ENCODE assay signal across 1 cellular context in the genomic region with DNA sequence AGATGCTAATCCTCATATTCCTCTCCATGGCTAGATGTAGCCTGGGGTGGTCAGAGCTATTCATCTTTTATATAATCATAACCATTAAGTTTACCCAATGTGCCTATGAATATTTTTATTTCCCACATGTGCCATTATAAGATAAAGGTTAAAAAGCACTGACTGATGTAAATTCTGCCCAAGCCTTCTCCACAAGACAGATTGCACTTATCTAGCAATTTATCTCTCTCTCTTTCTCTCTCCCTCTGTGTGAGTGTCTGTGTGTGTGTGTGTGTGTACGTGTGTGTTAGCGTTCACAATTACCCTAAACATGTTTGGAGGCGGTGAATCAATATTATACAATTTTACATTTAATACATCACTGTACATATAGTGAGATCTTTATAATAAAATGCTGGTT.
TF ChIP-seq lines count a peak whose summit lies in the region.

No MANE protein-coding gene starts in this region.

TF ChIP-seq in SK-N-SH, 30 proteins besides CTCF, POLR2A, EP300 and RAD21 (continued from another document):
- TF ChIP-seq, protein P1, sequence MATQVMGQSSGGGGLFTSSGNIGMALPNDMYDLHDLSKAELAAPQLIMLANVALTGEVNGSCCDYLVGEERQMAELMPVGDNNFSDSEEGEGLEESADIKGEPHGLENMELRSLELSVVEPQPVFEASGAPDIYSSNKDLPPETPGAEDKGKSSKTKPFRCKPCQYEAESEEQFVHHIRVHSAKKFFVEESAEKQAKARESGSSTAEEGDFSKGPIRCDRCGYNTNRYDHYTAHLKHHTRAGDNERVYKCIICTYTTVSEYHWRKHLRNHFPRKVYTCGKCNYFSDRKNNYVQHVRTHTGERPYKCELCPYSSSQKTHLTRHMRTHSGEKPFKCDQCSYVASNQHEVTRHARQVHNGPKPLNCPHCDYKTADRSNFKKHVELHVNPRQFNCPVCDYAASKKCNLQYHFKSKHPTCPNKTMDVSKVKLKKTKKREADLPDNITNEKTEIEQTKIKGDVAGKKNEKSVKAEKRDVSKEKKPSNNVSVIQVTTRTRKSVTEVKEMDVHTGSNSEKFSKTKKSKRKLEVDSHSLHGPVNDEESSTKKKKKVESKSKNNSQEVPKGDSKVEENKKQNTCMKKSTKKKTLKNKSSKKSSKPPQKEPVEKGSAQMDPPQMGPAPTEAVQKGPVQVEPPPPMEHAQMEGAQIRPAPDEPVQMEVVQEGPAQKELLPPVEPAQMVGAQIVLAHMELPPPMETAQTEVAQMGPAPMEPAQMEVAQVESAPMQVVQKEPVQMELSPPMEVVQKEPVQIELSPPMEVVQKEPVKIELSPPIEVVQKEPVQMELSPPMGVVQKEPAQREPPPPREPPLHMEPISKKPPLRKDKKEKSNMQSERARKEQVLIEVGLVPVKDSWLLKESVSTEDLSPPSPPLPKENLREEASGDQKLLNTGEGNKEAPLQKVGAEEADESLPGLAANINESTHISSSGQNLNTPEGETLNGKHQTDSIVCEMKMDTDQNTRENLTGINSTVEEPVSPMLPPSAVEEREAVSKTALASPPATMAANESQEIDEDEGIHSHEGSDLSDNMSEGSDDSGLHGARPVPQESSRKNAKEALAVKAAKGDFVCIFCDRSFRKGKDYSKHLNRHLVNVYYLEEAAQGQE (IDR thresholded peaks at IDR 0.05; ENCODE audit: low read depth, low read length), result no peak
- TF ChIP-seq NRF1 (IDR thresholded peaks at IDR 0.05; ENCODE audit: low read depth, low read length), result no peak
- no peak for TF ChIP-seq IRF3 (IDR thresholded peaks at IDR 0.05; ENCODE audit: low read depth, low read length)
- TF ChIP-seq MXI1 (IDR thresholded peaks at IDR 0.05; ENCODE audit: low read depth, low read length), result peak; percentile 28; the same call in 1 of the 2 replicates
- TF ChIP-seq RCOR1 (IDR thresholded peaks at IDR 0.05; ENCODE audit: low read length), result peak; percentile 69; the same call in 1 of the 2 replicates
- TF ChIP-seq TEAD4 (IDR thresholded peaks at IDR 0.05; ENCODE audit: borderline replicate concordance, insufficient read depth), result no peak
- no peak for TF ChIP-seq FOXM1 (IDR thresholded peaks at IDR 0.05; ENCODE audit: low read depth)
